Comparison of ENCODE assay signal across 13 cellular contexts in the genomic region with DNA sequence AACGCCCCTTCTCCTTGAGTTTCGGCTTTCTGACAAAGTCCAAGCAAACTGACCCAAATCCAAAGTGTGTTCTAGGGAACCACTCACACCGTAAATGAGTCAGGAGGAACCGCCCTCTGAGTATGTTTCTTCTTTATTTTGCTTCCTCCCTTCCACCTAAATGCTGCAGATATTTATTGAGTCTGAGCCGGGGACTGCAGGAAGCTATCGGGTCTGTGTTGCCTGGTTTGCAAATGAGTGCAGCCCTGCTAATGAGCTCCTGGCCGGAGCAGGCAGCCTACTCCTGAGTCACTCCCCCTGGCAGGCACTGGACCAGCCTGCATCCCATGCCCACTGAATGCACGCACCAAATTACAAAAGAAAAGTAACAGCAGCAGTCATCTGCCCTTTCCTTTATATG.
A peak's percentile ranks its signal among the peaks of the same experiment; 100 is the strongest.
DNase-seq lines count a peak whose midpoint lies in the region; ATAC-seq, FAIRE-seq and TF ChIP-seq lines count a peak whose summit lies in the region.
"Had no signal": no experiment of that assay in that cellular context is flagged by ENCODE, and none has a peak within 500 bp of the region (broad histone marks: within the 10 kb centered on the region; RNA-seq: fewer than 3 reads in every experiment).

No MANE protein-coding gene starts in this region.

- intact Hi-C loops in left lung (cut with DNase I): no loop called here

- no peaks in the 10 kb centered on the region for H3K27me3 ChIP-seq in MG63
- H3K27me3 ChIP-seq in astrocyte (ENCODE audit: insufficient read depth, low read length): no peaks in the 10 kb centered on the region
- H3K27me3 ChIP-seq in left lung: no peaks in the 10 kb centered on the region

- H3K79me2 ChIP-seq in astrocyte (ENCODE audit: insufficient read depth, low read length): no peaks in the 10 kb centered on the region

- H3K27me3 Mint-ChIP-seq in astrocyte (ENCODE audit: low read depth, unreplicated experiment): peaks cover 21% of the 10 kb centered on the region
- H3K27me3 Mint-ChIP-seq in stimulated activated memory B cell treated with anti-CD40 and anti-IgM and Interleukin-4, amounts not matched to agents 10 μg/mL and 1 μg/mL and 100 μg/mL, for 72 hours: no peaks in the 10 kb centered on the region
- H3K27me3 Mint-ChIP-seq in T-helper 17 cell: no peaks in the 10 kb centered on the region
- peaks cover 3% of the 10 kb centered on the region for H3K27me3 Mint-ChIP-seq in activated CD4-positive, alpha-beta T cell treated with anti-CD3 and anti-CD28 coated beads, Interleukin-2, amount 10 ng/mL, durations not matched to agents 7 days and 5 days

- CTCF ChIA-PET in activated CD4-positive, alpha-beta T cell treated with anti-CD3 and anti-CD28 coated beads, Interleukin-2, amount 10 ng/mL, durations not matched to agents 7 days and 5 days (lab: Charles Lee): interaction anchor here (0.5 to 1.5 kb wide), 3 partner anchors 14 to 145 kb away, joined by 3 to 4 read pairs (median 3); no protein-coding TSS in a partner anchor

- H3K4me1 Mint-ChIP-seq in astrocyte (ENCODE audit: low read depth, unreplicated experiment) (peaks cover 11% of the 10 kb centered on the region), T-helper 17 cell (no peaks in the 10 kb centered on the region)
- peaks cover 12% of the 10 kb centered on the region for H3K4me1 Mint-ChIP-seq in stimulated activated memory B cell treated with anti-CD40 and anti-IgM and Interleukin-4, amounts not matched to agents 10 μg/mL and 1 μg/mL and 100 μg/mL, for 72 hours
- H3K4me1 Mint-ChIP-seq in activated CD4-positive, alpha-beta T cell treated with anti-CD3 and anti-CD28 coated beads, Interleukin-2, amount 10 ng/mL, durations not matched to agents 7 days and 5 days: no peaks in the 10 kb centered on the region

- no peak for TF ChIP-seq CTCF in astrocyte (IDR thresholded peaks at IDR 0.05; ENCODE audit: insufficient read depth, low read depth, low read length)
- no peak for TF ChIP-seq CTCF in left lung (IDR thresholded peaks at IDR 0.05)

- H3K4me3 Mint-ChIP-seq in astrocyte (ENCODE audit: unreplicated experiment): no peak overlapping the region
- no peak overlapping the region for H3K4me3 Mint-ChIP-seq in stimulated activated memory B cell treated with anti-CD40 and anti-IgM and Interleukin-4, amounts not matched to agents 10 μg/mL and 1 μg/mL and 100 μg/mL, for 72 hours
- H3K4me3 Mint-ChIP-seq in T-helper 17 cell: no peak overlapping the region
- H3K4me3 Mint-ChIP-seq in activated CD4-positive, alpha-beta T cell treated with anti-CD3 and anti-CD28 coated beads, Interleukin-2, amount 10 ng/mL, durations not matched to agents 7 days and 5 days: no peak overlapping the region
- H3K4me3 Mint-ChIP-seq: T-helper 2 cell treated with Interferon-gamma antibody and Interleukin-4, amounts not matched to agents 5 μg/mL and 100 μg/mL, for 36 hours had no signal

- H2AFZ ChIP-seq in astrocyte (ENCODE audit: low read depth, low read length): peak overlapping the region; percentile 69

- H4K20me1 ChIP-seq in astrocyte (ENCODE audit: insufficient read depth, low read length): no peaks in the 10 kb centered on the region

- DNase-seq in MG63: peak; percentile 71
- DNase-seq in astrocyte (ENCODE audit: low read depth): peak; percentile 57
- no peak for DNase-seq in left lung
- no peak for DNase-seq in T-helper 17 cell
- DNase-seq in activated CD4-positive, alpha-beta T cell treated with anti-CD3 and anti-CD28 coated beads, Interleukin-2, amount 10 ng/mL, durations not matched to agents 7 days and 5 days: no peak
- no peak for DNase-seq in HT-29 (ENCODE audit: low spot score)
- DNase-seq: effector CD8-positive, alpha-beta T cell; immature natural killer cell; IMR-90; NCI-H446 treated with DMSO at 0.1 percent for 48 hours had no signal

- peak overlapping the region; percentile 35 for H3K4me2 ChIP-seq in astrocyte (ENCODE audit: low read length)

- no peak overlapping the region for H3K9ac ChIP-seq in astrocyte (ENCODE audit: low read length)

- H3K36me3 ChIP-seq in MG63 (no peaks in the 10 kb centered on the region), astrocyte (ENCODE audit: insufficient read depth, low read length) (no peaks in the 10 kb centered on the region), left lung (no peaks in the 10 kb centered on the region)

- no peak overlapping the region for H3K27ac Mint-ChIP-seq in astrocyte (ENCODE audit: unreplicated experiment)
- H3K27ac Mint-ChIP-seq in stimulated activated memory B cell treated with anti-CD40 and anti-IgM and Interleukin-4, amounts not matched to agents 10 μg/mL and 1 μg/mL and 100 μg/mL, for 72 hours: peak overlapping the region; percentile 39
- no peak overlapping the region for H3K27ac Mint-ChIP-seq in T-helper 17 cell
- no peak overlapping the region for H3K27ac Mint-ChIP-seq in activated CD4-positive, alpha-beta T cell treated with anti-CD3 and anti-CD28 coated beads, Interleukin-2, amount 10 ng/mL, durations not matched to agents 7 days and 5 days
- H3K27ac Mint-ChIP-seq: T-helper 2 cell treated with Interferon-gamma antibody and Interleukin-4, amounts not matched to agents 5 μg/mL and 100 μg/mL, for 36 hours had no signal

- H3K9me3 ChIP-seq in MG63 (no peaks in the 10 kb centered on the region), astrocyte (ENCODE audit: insufficient read depth, low read depth, low read length) (no peaks in the 10 kb centered on the region), left lung (no peaks in the 10 kb centered on the region), T-helper 17 cell (ENCODE audit: control insufficient read depth, low read length, poor library complexity, severe bottlenecking) (no peaks in the 10 kb centered on the region)

- peaks cover 2% of the 10 kb centered on the region for H3K36me3 Mint-ChIP-seq in astrocyte (ENCODE audit: low read depth, unreplicated experiment)
- no peaks in the 10 kb centered on the region for H3K36me3 Mint-ChIP-seq in stimulated activated memory B cell treated with anti-CD40 and anti-IgM and Interleukin-4, amounts not matched to agents 10 μg/mL and 1 μg/mL and 100 μg/mL, for 72 hours
- H3K36me3 Mint-ChIP-seq in T-helper 17 cell (ENCODE audit: low read depth): no peaks in the 10 kb centered on the region
- H3K36me3 Mint-ChIP-seq in activated CD4-positive, alpha-beta T cell treated with anti-CD3 and anti-CD28 coated beads, Interleukin-2, amount 10 ng/mL, durations not matched to agents 7 days and 5 days (ENCODE audit: low read depth): no peaks in the 10 kb centered on the region
- H3K36me3 Mint-ChIP-seq: immature natural killer cell had no signal

- FAIRE-seq in astrocyte (lab: Jason Lieb, UNC): no peak

- peaks cover 9% of the 10 kb centered on the region for H3K4me1 ChIP-seq in astrocyte (ENCODE audit: insufficient read depth, low read length)
- H3K4me1 ChIP-seq in left lung: peaks cover 0 to 55% of the 10 kb centered on the region in 2 donors

- H3K27ac ChIP-seq in astrocyte (ENCODE audit: low read depth, low read length) (no peak overlapping the region), left lung (peak overlapping the region; percentile 35 to 98)

- H3K9me3 Mint-ChIP-seq in astrocyte (ENCODE audit: unreplicated experiment): peaks cover 2% of the 10 kb centered on the region
- no peaks in the 10 kb centered on the region for H3K9me3 Mint-ChIP-seq in stimulated activated memory B cell treated with anti-CD40 and anti-IgM and Interleukin-4, amounts not matched to agents 10 μg/mL and 1 μg/mL and 100 μg/mL, for 72 hours
- H3K9me3 Mint-ChIP-seq in activated CD4-positive, alpha-beta T cell treated with anti-CD3 and anti-CD28 coated beads, Interleukin-2, amount 10 ng/mL, durations not matched to agents 7 days and 5 days: no peaks in the 10 kb centered on the region
- H3K9me3 Mint-ChIP-seq: T-helper 2 cell treated with Interferon-gamma antibody and Interleukin-4, amounts not matched to agents 5 μg/mL and 100 μg/mL, for 36 hours had no signal

- H3K4me3 ChIP-seq in MG63 (no peak overlapping the region), astrocyte (ENCODE audit: insufficient read depth, low read depth, low read length) (no peak overlapping the region), left lung (no peak overlapping the region)

- ATAC-seq in left lung (peak; percentile 49), HG02970 (IDR thresholded peaks at IDR 0.05; ENCODE audit: low FRiP score, unreplicated experiment) (no peak), T-helper 17 cell (no peak)
- ATAC-seq in stimulated activated memory B cell treated with anti-CD40 and anti-IgM and Interleukin-4, amounts not matched to agents 10 μg/mL and 1 μg/mL and 100 μg/mL, for 72 hours: peak; percentile 47

- POLR2A ChIA-PET in activated CD4-positive, alpha-beta T cell treated with anti-CD3 and anti-CD28 coated beads, Interleukin-2, amount 10 ng/mL, durations not matched to agents 7 days and 5 days (lab: Charles Lee): no interaction called here

Comparison
In these comparisons a context has a peak if more than half of its experiments do, and no peak if none do; other contexts are left out.
1. DNase-seq: peak in MG63 (single experiment) and astrocyte (single experiment); none in left lung (0 of 2), T-helper 17 cell (0 of 3), activated CD4-positive, alpha-beta T cell treated with anti-CD3 and anti-CD28 coated beads, Interleukin-2, amount 10 ng/mL, durations not matched to agents 7 days and 5 days (single experiment) and HT-29 (single experiment).
2. ATAC-seq: peak in left lung (single experiment) and stimulated activated memory B cell treated with anti-CD40 and anti-IgM and Interleukin-4, amounts not matched to agents 10 μg/mL and 1 μg/mL and 100 μg/mL, for 72 hours (single experiment); none in HG02970 (single experiment) and T-helper 17 cell (single experiment).